ENCODE assay signal across 12 cellular contexts in genomic region chr6:28727559-28728211, GRCh38.
DNase-seq lines count a peak whose midpoint lies in the region; ATAC-seq, FAIRE-seq and TF ChIP-seq lines count a peak whose summit lies in the region.
"Had no signal": no experiment of that assay in that cellular context is flagged by ENCODE, and none has a peak within 500 bp of the region (broad histone marks: within the 10 kb centered on the region; RNA-seq: fewer than 3 reads in every experiment).

No MANE protein-coding gene starts in this region.

- H3K36me3 Mint-ChIP-seq in activated T-cell treated with anti-CD3 and anti-CD28 coated beads, Interleukin-2, amount 50 U/mL, for 72 hours (ENCODE audit: insufficient read depth in 2 of 2), result peaks cover 8 to 10% of the 10 kb centered on the region in 2 donors

- intact Hi-C loops in K562 (cut with micrococcal nuclease) (loop anchor here (1.0 to 5.0 kb wide), 5 partner anchors 8 to 215 kb away; no protein-coding TSS in a partner anchor), uterus (cut with DNase I; ENCODE audit: low total_unique reads) (no loop called here)

- in situ Hi-C loops in K562 (cut with MboI), result no loop called here

- H4K20me1 ChIP-seq in K562 (replicated peaks; ENCODE audit: control insufficient read depth, insufficient read depth, low read length) (no peaks in the 10 kb centered on the region), smooth muscle cell (ENCODE audit: low read depth) (no peaks in the 10 kb centered on the region)

- H3K4me3 ChIP-seq in K562 (peak overlapping the region; percentile 63), smooth muscle cell (peak overlapping the region; percentile 78), uterus (no peak overlapping the region)

- peaks cover 12% of the 10 kb centered on the region for H3F3A ChIP-seq in smooth muscle cell (ENCODE audit: low read depth)

- WGBS in K562 (ENCODE audit: insufficient coverage, low coverage, missing lambda C conversion rate), result under 1% methylated on average over 9 of the region's 9 CpGs
- WGBS in smooth muscle cell (ENCODE audit: low lambda C conversion rate), result 84% methylated on average over 9 of the region's 9 CpGs

- TF ChIP-seq POLR2A in K562 (conservative IDR thresholded peaks at IDR 0.05), result no peak
- no peak for TF ChIP-seq POLR2A in uterus (IDR thresholded peaks at IDR 0.05)

- CTCF ChIA-PET in K562 (lab: Yijun Ruan, JAX; ENCODE audit: low intra/inter-chr PET ratio), result no interaction called here

- TF ChIP-seq CTCF in K562 (IDR thresholded peaks at IDR 0.05 in 2 of 3, conservative IDR thresholded peaks at IDR 0.05 in 1 of 3; ENCODE audit: insufficient read depth in 2 of 3, low read depth in 1 of 3, low read length in 3 of 3) (no peak), smooth muscle cell (IDR thresholded peaks at IDR 0.05; ENCODE audit: borderline replicate concordance, insufficient read depth, poor library complexity, severe bottlenecking) (no peak), uterus (IDR thresholded peaks at IDR 0.05) (no peak)

- no peaks in the 10 kb centered on the region for H3K9me1 ChIP-seq in K562 (ENCODE audit: control insufficient read depth, insufficient read depth, low read length)

- no peaks in the 10 kb centered on the region for H3K27me3 ChIP-seq in K562 (ENCODE audit: control insufficient read depth in 2 of 2, insufficient read depth in 2 of 2, low read length in 2 of 2)
- H3K27me3 ChIP-seq in smooth muscle cell (ENCODE audit: low read depth), result peaks cover 26% of the 10 kb centered on the region
- peaks cover 0 to 3% of the 10 kb centered on the region in 2 donors for H3K27me3 ChIP-seq in uterus
- H3K27me3 ChIP-seq: ascending aorta had no signal

- peaks cover 93% of the 10 kb centered on the region for H3K27me3 Mint-ChIP-seq in activated T-cell treated with anti-CD3 and anti-CD28 coated beads, Interleukin-2, amount 50 U/mL, for 72 hours (ENCODE audit: low read depth)

- no peaks in the 10 kb centered on the region for H3K36me3 ChIP-seq in K562 (ENCODE audit: control insufficient read depth, insufficient read depth, low read length)
- H3K36me3 ChIP-seq in smooth muscle cell (ENCODE audit: low read depth), result no peaks in the 10 kb centered on the region
- H3K36me3 ChIP-seq in uterus, result no peaks in the 10 kb centered on the region
- H3K36me3 ChIP-seq: ascending aorta, pancreas had no signal

- TF ChIP-seq RAD21 in K562 (CRISPR knock-in tag; conservative IDR thresholded peaks at IDR 0.05 in 1 of 2, IDR thresholded peaks at IDR 0.05 in 1 of 2), result no peak

- H3K4me1 ChIP-seq in K562 (replicated peaks in 1 of 2; ENCODE audit: control insufficient read depth in 2 of 2, insufficient read depth in 2 of 2, low read length in 2 of 2) (peaks cover 7 to 10% of the 10 kb centered on the region in 2 experiments; a peak in 4 of 5 replicates), smooth muscle cell (ENCODE audit: low read depth) (peaks cover 4% of the 10 kb centered on the region), uterus (no peaks in the 10 kb centered on the region)
- H3K4me1 ChIP-seq: ascending aorta, pancreas had no signal

- POLR2A ChIA-PET in K562 (lab: Yijun Ruan, JAX), result interaction anchor here (0.6 to 1.9 kb wide), 15 partner anchors 14 to 1580 kb away, joined by 3 to 16 read pairs (median 4); no protein-coding TSS in a partner anchor

- H3K27ac ChIP-seq in K562 (ENCODE audit: extremely low read depth, low read depth, low read length) (peak overlapping the region; percentile 80), smooth muscle cell (ENCODE audit: low read depth) (peak overlapping the region; percentile 42), uterus (no peak overlapping the region)
- H3K27ac ChIP-seq: ascending aorta, pancreas had no signal

- H3K4me1 Mint-ChIP-seq in activated T-cell treated with anti-CD3 and anti-CD28 coated beads, Interleukin-2, amount 50 U/mL, for 72 hours (ENCODE audit: low read depth), result peaks cover 25% of the 10 kb centered on the region

- peaks cover 0 to 2% of the 10 kb centered on the region in 2 donors for H3K9me3 Mint-ChIP-seq in activated T-cell treated with anti-CD3 and anti-CD28 coated beads, Interleukin-2, amount 50 U/mL, for 72 hours

- no peak for DNase-seq in activated T-cell treated with anti-CD3 and anti-CD28 coated beads, Interleukin-2, amount 50 U/mL, for 72 hours
- no peak for DNase-seq in activated T-cell treated with anti-CD3 and anti-CD28 coated beads, Interleukin-2, amount 50 U/mL, for 1 hour
- DNase-seq in NCI-H748 (lab: John Stamatoyannopoulos, UW; ENCODE audit: unreplicated experiment), result peak; percentile 46
- DNase-seq in K562 (ENCODE audit: extremely low read depth in 1 of 4, low spot score in 3 of 4), result peak in 2 of 4 experiments; percentile 17 to 64
- DNase-seq in smooth muscle cell (lab: John Stamatoyannopoulos, UW; ENCODE audit: unreplicated experiment), result no peak
- DNase-seq in uterus, result no peak
- no peak for DNase-seq in SW480 (ENCODE audit: low spot score)
- DNase-seq: pancreas had no signal

- H3K4me2 ChIP-seq in K562 (ENCODE audit: insufficient read depth, low read length), result peak overlapping the region; percentile 86
- H3K4me2 ChIP-seq in smooth muscle cell, result peak overlapping the region; percentile 85

- H3K9ac ChIP-seq in K562 (ENCODE audit: insufficient read depth in 1 of 2, low read depth in 2 of 2, low read length in 2 of 2), result peak overlapping the region; percentile 18 to 86; a peak in 3 of 4 replicates
- no peak overlapping the region for H3K9ac ChIP-seq in smooth muscle cell (ENCODE audit: low read depth)

- H3K79me2 ChIP-seq in K562 (ENCODE audit: control insufficient read depth, insufficient read depth, low read length) (no peaks in the 10 kb centered on the region), smooth muscle cell (ENCODE audit: low read depth) (no peaks in the 10 kb centered on the region)

- H3K9me3 ChIP-seq in K562 (replicated peaks; ENCODE audit: control insufficient read depth, insufficient read depth, low read depth, low read length) (no peaks in the 10 kb centered on the region), smooth muscle cell (replicated peaks; ENCODE audit: low read depth) (no peaks in the 10 kb centered on the region), uterus (no peaks in the 10 kb centered on the region)
- H3K9me3 ChIP-seq: ascending aorta, pancreas had no signal

- no peak for FAIRE-seq in K562 (lab: Jason Lieb, UNC)
- FAIRE-seq: HTR-8/SVneo, islet of Langerhans, pancreas had no signal

- peak overlapping the region; percentile 93 for H3K27ac Mint-ChIP-seq in activated T-cell treated with anti-CD3 and anti-CD28 coated beads, Interleukin-2, amount 50 U/mL, for 72 hours

- ATAC-seq in activated T-cell treated with anti-CD3 and anti-CD28 coated beads, Interleukin-2, amount 50 U/mL, for 72 hours (replicated peaks in 1 of 2), result no peak
- peak; percentile 58 for ATAC-seq in K562
- no peak for ATAC-seq in HG02870 (IDR thresholded peaks at IDR 0.05; ENCODE audit: unreplicated experiment)

- no peak for TF ChIP-seq EP300 in K562 (IDR thresholded peaks at IDR 0.05; ENCODE audit: low read length)

- BruUV-seq in K562 (replicated peaks; lab: Mats Ljungman, UMichigan), result no TSS peak

- H2AFZ ChIP-seq in K562 (ENCODE audit: low read depth, low read length) (peak overlapping the region; percentile 89), smooth muscle cell (ENCODE audit: low read depth) (peak overlapping the region; percentile 6)

- peak overlapping the region; percentile 86 to 99 for H3K4me3 Mint-ChIP-seq in activated T-cell treated with anti-CD3 and anti-CD28 coated beads, Interleukin-2, amount 50 U/mL, for 72 hours

TF ChIP-seq in K562, 482 proteins besides CTCF, POLR2A, EP300 and RAD21 (continues in another document):
- no peak for TF ChIP-seq MXI1 (IDR thresholded peaks at IDR 0.05; ENCODE audit: low read depth, low read length)
- TF ChIP-seq ZNF277 (CRISPR knock-in tag; IDR thresholded peaks at IDR 0.05; ENCODE audit: borderline replicate concordance), result no peak
- TF ChIP-seq EP400 (IDR thresholded peaks at IDR 0.05), result 0 out of 2 replicates have a peak, but pooled peaks have one; percentile 7
- 0 out of 2 replicates have a peak, but pooled peaks have one; percentile 13 for TF ChIP-seq ARID2 (IDR thresholded peaks at IDR 0.05)
- peak; percentile 19; the same call in 1 of the 2 replicates for TF ChIP-seq DPF2 (IDR thresholded peaks at IDR 0.05)
- no peak for TF ChIP-seq ZNF347 (CRISPR knock-in tag; IDR thresholded peaks at IDR 0.05; ENCODE audit: low read depth)
- TF ChIP-seq ESRRB (CRISPR knock-in tag; IDR thresholded peaks at IDR 0.05; ENCODE audit: borderline replicate concordance), result no peak
- no peak for TF ChIP-seq MYBL2 (IDR thresholded peaks at IDR 0.05; ENCODE audit: low read depth)
- no peak for TF ChIP-seq MYBL2 (CRISPR knock-in tag; IDR thresholded peaks at IDR 0.05; ENCODE audit: borderline replicate concordance)
- no peak for TF ChIP-seq POLR3A (IDR thresholded peaks at IDR 0.05; ENCODE audit: borderline replicate concordance, extremely low read depth, insufficient read depth, insufficient read length)
- TF ChIP-seq CHAMP1 (IDR thresholded peaks at IDR 0.05), result no peak

Comparison
In these comparisons a context has a peak if more than half of its experiments do, and no peak if none do; other contexts are left out.
1. H3K27ac ChIP-seq: peak in K562 (single experiment) and smooth muscle cell (single experiment); none in uterus (0 of 2).
2. H3K4me3 ChIP-seq: peak in K562 (single experiment) and smooth muscle cell (single experiment); none in uterus (0 of 2).